ENCODE assay signal across 1 cellular context in the genomic region with DNA sequence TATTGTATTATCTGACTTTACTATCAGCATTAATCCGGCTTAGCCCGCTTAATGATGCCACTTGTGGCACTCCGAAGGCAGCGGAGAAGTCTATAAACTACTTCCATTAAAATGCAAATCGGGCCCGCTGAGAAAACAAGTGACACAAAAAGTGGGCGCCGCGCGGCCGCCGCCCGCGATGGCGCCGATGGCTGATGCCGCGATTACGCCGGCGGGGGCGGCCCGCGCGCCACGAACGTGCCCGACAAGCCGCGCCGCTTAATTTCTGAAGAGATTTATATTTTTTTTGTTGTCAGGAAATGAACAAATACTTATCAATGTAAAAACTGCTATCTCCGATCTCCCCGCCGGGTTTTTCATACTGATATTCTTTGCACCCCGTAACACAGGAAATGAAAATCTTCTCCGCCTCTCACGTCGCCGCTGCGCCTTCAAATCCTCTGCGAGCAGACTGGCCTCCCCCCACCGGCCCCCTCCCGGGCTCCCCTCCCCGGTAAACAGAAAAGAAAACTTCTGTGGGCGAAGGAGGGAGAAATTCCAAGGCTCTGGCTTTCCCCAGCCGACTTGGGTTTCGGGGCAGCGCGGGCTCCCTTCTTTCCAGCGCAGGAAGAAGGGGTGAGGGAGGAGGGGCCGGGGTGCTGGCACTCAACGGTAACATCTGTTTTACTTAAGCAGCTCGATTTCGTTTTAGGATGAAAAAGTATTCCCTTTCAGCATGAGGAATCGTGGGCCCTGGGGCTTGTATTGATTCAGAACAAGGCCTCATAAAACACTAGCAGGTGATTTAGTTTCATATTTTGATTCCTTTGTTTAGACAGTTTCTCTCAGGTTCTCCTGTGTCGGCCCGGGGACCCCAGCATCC.
TF ChIP-seq lines count a peak whose summit lies in the region.

No MANE protein-coding gene starts in this region.

TF ChIP-seq in K562, 482 proteins besides CTCF, POLR2A, EP300 and RAD21 (continued from another document):
- TF ChIP-seq POLR3A (IDR thresholded peaks at IDR 0.05; ENCODE audit: borderline replicate concordance, extremely low read depth, insufficient read depth, insufficient read length) (no peak), NFE2 (IDR thresholded peaks at IDR 0.05; ENCODE audit: low read depth) (no peak), ZNF655 (CRISPR knock-in tag; IDR thresholded peaks at IDR 0.05) (no peak), ZNF239 (CRISPR knock-in tag; IDR thresholded peaks at IDR 0.05) (no peak), ARNT (IDR thresholded peaks at IDR 0.05) (no peak), ZNF274 (IDR thresholded peaks at IDR 0.05; ENCODE audit: borderline replicate concordance, low read depth, low read length) (no peak), POLR2AphosphoS5 (IDR thresholded peaks at IDR 0.05; ENCODE audit: control insufficient read depth, insufficient read depth, low read depth, low read length) (peak; percentile 27; the same call in 1 of the 2 replicates), ZBTB43 (CRISPR knock-in tag; IDR thresholded peaks at IDR 0.05) (no peak), ZNF695 (CRISPR knock-in tag; IDR thresholded peaks at IDR 0.05) (no peak), OTX1 (CRISPR knock-in tag; IDR thresholded peaks at IDR 0.05) (no peak), POLR2G (IDR thresholded peaks at IDR 0.05; ENCODE audit: low read depth, low read length) (peak; percentile 89), HMGN3 (IDR thresholded peaks at IDR 0.05; ENCODE audit: borderline replicate concordance, extremely low read depth, insufficient read length, low read depth, low read length) (peak; percentile 56), RBFOX2 (IDR thresholded peaks at IDR 0.05; ENCODE audit: low read depth, low read length) (peak; percentile 81), LEF1 (IDR thresholded peaks at IDR 0.05) (no peak), L3MBTL2 (IDR thresholded peaks at IDR 0.05) (peak; percentile 73; the same call in 1 of the 2 replicates), CREBBP (IDR thresholded peaks at IDR 0.05; ENCODE audit: low read depth, low read length) (no peak), GABPA (tag; conservative IDR thresholded peaks at IDR 0.05; ENCODE audit: low read depth) (no peak; the same call in 1 of the 2 replicates), CREB1 (IDR thresholded peaks at IDR 0.05) (peak; percentile 95), CREB1 (CRISPR knock-in tag; IDR thresholded peaks at IDR 0.05) (peak; percentile 78), SFPQ (IDR thresholded peaks at IDR 0.05; ENCODE audit: low read depth, low read length) (no peak), GABPB1 (CRISPR knock-in tag; IDR thresholded peaks at IDR 0.05) (no peak), GMEB1 (CRISPR knock-in tag; IDR thresholded peaks at IDR 0.05) (peak; percentile 69), RBM22 (IDR thresholded peaks at IDR 0.05; ENCODE audit: low read depth, low read length, poor library complexity, severe bottlenecking) (no peak)
- TF ChIP-seq, protein P1, sequence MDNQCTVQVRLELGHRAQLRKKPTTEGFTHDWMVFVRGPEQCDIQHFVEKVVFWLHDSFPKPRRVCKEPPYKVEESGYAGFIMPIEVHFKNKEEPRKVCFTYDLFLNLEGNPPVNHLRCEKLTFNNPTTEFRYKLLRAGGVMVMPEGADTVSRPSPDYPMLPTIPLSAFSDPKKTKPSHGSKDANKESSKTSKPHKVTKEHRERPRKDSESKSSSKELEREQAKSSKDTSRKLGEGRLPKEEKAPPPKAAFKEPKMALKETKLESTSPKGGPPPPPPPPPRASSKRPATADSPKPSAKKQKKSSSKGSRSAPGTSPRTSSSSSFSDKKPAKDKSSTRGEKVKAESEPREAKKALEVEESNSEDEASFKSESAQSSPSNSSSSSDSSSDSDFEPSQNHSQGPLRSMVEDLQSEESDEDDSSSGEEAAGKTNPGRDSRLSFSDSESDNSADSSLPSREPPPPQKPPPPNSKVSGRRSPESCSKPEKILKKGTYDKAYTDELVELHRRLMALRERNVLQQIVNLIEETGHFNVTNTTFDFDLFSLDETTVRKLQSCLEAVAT (IDR thresholded peaks at IDR 0.05): peak in 1 of 2 experiments; percentile 53; a peak in 1 of 4 replicates
- TF ChIP-seq, protein P2, sequence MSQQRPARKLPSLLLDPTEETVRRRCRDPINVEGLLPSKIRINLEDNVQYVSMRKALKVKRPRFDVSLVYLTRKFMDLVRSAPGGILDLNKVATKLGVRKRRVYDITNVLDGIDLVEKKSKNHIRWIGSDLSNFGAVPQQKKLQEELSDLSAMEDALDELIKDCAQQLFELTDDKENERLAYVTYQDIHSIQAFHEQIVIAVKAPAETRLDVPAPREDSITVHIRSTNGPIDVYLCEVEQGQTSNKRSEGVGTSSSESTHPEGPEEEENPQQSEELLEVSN (IDR thresholded peaks at IDR 0.05; ENCODE audit: borderline replicate concordance in 1 of 2, extremely low read depth in 1 of 2, insufficient read depth in 1 of 2, insufficient read length in 1 of 2, low read depth in 1 of 2, low read length in 1 of 2, poor library complexity in 1 of 2, severe bottlenecking in 1 of 2): peak; percentile 50 to 96
TF ChIP-seq in K562: peak in this region for 31.
